In the genomic region with DNA sequence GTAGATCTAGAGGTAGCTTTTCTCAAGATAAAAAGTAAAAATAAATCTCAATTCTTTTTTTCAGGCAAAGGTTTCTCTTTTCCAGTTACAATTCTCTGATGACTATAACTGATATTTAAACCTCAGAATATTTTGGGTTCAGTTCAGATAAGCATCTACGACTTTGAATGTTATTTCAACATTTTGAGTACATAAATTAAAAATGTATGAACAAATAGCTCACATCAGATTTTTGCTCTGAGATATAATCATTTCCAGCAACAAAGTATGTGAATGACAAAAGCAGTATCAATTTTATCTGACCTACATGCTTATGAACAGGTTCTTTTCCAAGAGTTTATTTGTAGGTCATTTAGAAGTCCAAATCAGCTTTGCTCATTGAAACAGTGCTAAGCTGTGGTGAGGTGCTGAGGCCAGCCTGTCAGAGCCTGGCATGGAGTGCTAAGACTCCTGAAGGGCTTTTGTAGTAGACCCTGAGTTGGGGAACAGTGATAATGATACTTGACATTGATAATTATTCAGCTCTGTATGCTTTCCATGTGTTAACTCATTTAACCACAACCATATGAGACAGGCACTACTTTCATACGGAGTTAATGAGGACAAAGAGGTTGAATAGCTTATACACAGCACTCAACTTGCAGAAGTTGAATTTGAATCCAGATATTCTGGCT, we compare ENCODE assay signal across 15 cellular contexts.
DNase-seq lines count a peak whose midpoint lies in the region; TF ChIP-seq lines count a peak whose summit lies in the region.
"Had no signal": no experiment of that assay in that cellular context is flagged by ENCODE, and none has a peak within 500 bp of the region (broad histone marks: within the 10 kb centered on the region; RNA-seq: fewer than 3 reads in every experiment).

No MANE protein-coding gene starts in this region.

- no peak overlapping the region for H3K9ac ChIP-seq in mammary epithelial cell (ENCODE audit: insufficient read depth, low read length)

- peaks cover 3% of the 10 kb centered on the region for H3K27me3 ChIP-seq in mammary epithelial cell (ENCODE audit: insufficient read depth, low read length)
- H3K27me3 ChIP-seq in WERI-Rb-1 (ENCODE audit: insufficient read depth, low read depth, severe bottlenecking) = no peaks in the 10 kb centered on the region
- H3K27me3 ChIP-seq in thyroid gland = no peaks in the 10 kb centered on the region
- H3K27me3 ChIP-seq: Peyer's patch had no signal

- no peak for TF ChIP-seq CTCF in MCF 10A (IDR thresholded peaks at IDR 0.05; ENCODE audit: unreplicated experiment)
- TF ChIP-seq CTCF in mammary epithelial cell (conservative IDR thresholded peaks at IDR 0.05 in 1 of 2, IDR thresholded peaks at IDR 0.05 in 1 of 2; ENCODE audit: extremely low read depth in 1 of 2, insufficient read depth in 1 of 2, low read depth in 1 of 2, low read length in 2 of 2) = no peak
- no peak for TF ChIP-seq CTCF in WERI-Rb-1 (IDR thresholded peaks at IDR 0.05; ENCODE audit: low read depth, low read length)
- no peak for TF ChIP-seq CTCF in nephron (IDR thresholded peaks at IDR 0.05; ENCODE audit: unreplicated experiment in 3 of 3)
- no peak for TF ChIP-seq CTCF in thyroid gland (IDR thresholded peaks at IDR 0.05)

- BruUV-seq in MCF 10A (replicated peaks; lab: Mats Ljungman, UMichigan) (no TSS peak), mammary epithelial cell (replicated peaks; lab: Mats Ljungman, UMichigan) (no TSS peak)

- H3K4me3 ChIP-seq in mammary epithelial cell (replicated peaks in 1 of 3; ENCODE audit: insufficient read depth in 1 of 3, low read depth in 2 of 3, low read length in 3 of 3) (no peak overlapping the region), WERI-Rb-1 (ENCODE audit: low read depth, low read length) (no peak overlapping the region), thyroid gland (replicated peaks in 1 of 3) (no peak overlapping the region)
- H3K4me3 ChIP-seq: Peyer's patch had no signal

- no peaks in the 10 kb centered on the region for H4K20me1 ChIP-seq in mammary epithelial cell (ENCODE audit: insufficient read depth, low read length)

- in situ Hi-C loops in mammary epithelial cell (cut with MboI; ENCODE audit: low sequenced_read_pairs in 2 of 2) = loop anchor here (25.0 kb wide), 4 partner anchors 750 to 1250 kb away; a partner anchor contains a TSS

- H3K79me2 ChIP-seq in mammary epithelial cell (ENCODE audit: insufficient read depth, low read length) = no peaks in the 10 kb centered on the region

- TF ChIP-seq POLR2A in thyroid gland (IDR thresholded peaks at IDR 0.05) = no peak

- intact Hi-C loops in MCF 10A (cut with micrococcal nuclease) (loop anchor here (10.0 kb wide), 1 partner anchor 387 kb away; no protein-coding TSS in a partner anchor), mammary epithelial cell (cut with micrococcal nuclease) (no loop called here), thyroid gland (cut with DNase I) (no loop called here)

- H3K4me3 Mint-ChIP-seq in MCF 10A (ENCODE audit: unreplicated experiment) (no peak overlapping the region), nephron (no peak overlapping the region)
- H3K4me3 Mint-ChIP-seq: CD4-positive, alpha-beta T cell had no signal

- H3K27ac Mint-ChIP-seq in MCF 10A (ENCODE audit: low read depth, unreplicated experiment) (peak overlapping the region; percentile 60), nephron (peak overlapping the region; percentile 94 to 95 (median 95))
- H3K27ac Mint-ChIP-seq: CD4-positive, alpha-beta T cell had no signal

- H3K9me3 ChIP-seq in mammary epithelial cell (replicated peaks; ENCODE audit: insufficient read depth, low read length) (peaks cover 4% of the 10 kb centered on the region), WERI-Rb-1 (ENCODE audit: severe bottlenecking) (peaks cover 3% of the 10 kb centered on the region), thyroid gland (no peaks in the 10 kb centered on the region)

- POLR2A ChIA-PET in MCF 10A (lab: Yijun Ruan, JAX) = interaction anchor here (0.6 to 1.9 kb wide), 8 partner anchors 221 to 1252 kb away, joined by 3 to 5 read pairs (median 4); a partner anchor contains a TSS

- no peaks in the 10 kb centered on the region for H3K36me3 Mint-ChIP-seq in MCF 10A (ENCODE audit: insufficient read depth, unreplicated experiment)
- H3K36me3 Mint-ChIP-seq in nephron (ENCODE audit: low read depth) = peaks cover 12% of the 10 kb centered on the region

- no peaks in the 10 kb centered on the region for H3K4me1 ChIP-seq in mammary epithelial cell (ENCODE audit: insufficient read depth, low read length)
- peaks cover 34 to 37% of the 10 kb centered on the region in 2 donors for H3K4me1 ChIP-seq in thyroid gland
- H3K4me1 ChIP-seq: Peyer's patch had no signal

- dilution Hi-C loops in mammary epithelial cell (cut with HindIII; ENCODE audit: low sequenced_read_pairs) = no loop called here

- H3K27me3 Mint-ChIP-seq in MCF 10A (ENCODE audit: insufficient read depth, unreplicated experiment) = no peaks in the 10 kb centered on the region
- H3K27me3 Mint-ChIP-seq in nephron (ENCODE audit: low read depth) = no peaks in the 10 kb centered on the region
- H3K27me3 Mint-ChIP-seq: CD4-positive, alpha-beta T cell had no signal

- H3K4me2 ChIP-seq in mammary epithelial cell (ENCODE audit: insufficient read depth, low read depth, low read length) = no peak overlapping the region

- CTCF ChIA-PET in MCF 10A (lab: Yijun Ruan, JAX) (interaction anchor here (0.7 to 2.0 kb wide), 3 partner anchors 424 to 1262 kb away, joined by 3 to 6 read pairs (median 4); no protein-coding TSS in a partner anchor), mammary epithelial cell (lab: Charles Lee; ENCODE audit: low non-redundant PET) (interaction anchor here (1.0 kb wide), 1 partner anchor 13 kb away, joined by 6 read pairs; no protein-coding TSS in a partner anchor)

- H3K36me3 ChIP-seq in mammary epithelial cell (ENCODE audit: insufficient read depth, low read length) (no peaks in the 10 kb centered on the region), WERI-Rb-1 (no peaks in the 10 kb centered on the region), thyroid gland (no peaks in the 10 kb centered on the region)
- H3K36me3 ChIP-seq: Peyer's patch had no signal

- no peak for DNase-seq in MCF 10A (ENCODE audit: unreplicated experiment)
- no peak for DNase-seq in mammary epithelial cell
- DNase-seq in WERI-Rb-1 = peak; percentile 12
- DNase-seq in thyroid gland = no peak
- no peak for DNase-seq in SK-N-DZ (ENCODE audit: low spot score)
- DNase-seq in stimulated activated CD4-positive, alpha-beta T cell treated with anti-CD3 and anti-CD28 coated beads, Interleukin-2, amount 100 ng/mL, for 48 hours = no peak
- no peak for DNase-seq in NCI-H1436 treated with DMSO at 0.1 percent for 48 hours (lab: John Stamatoyannopoulos, UW)
- DNase-seq: CD4-positive, alpha-beta T cell; DND-41; KBM-7; NCI-H1048; NCI-H446 treated with DMSO at 0.1 percent for 48 hours; Peyer's patch; SHP77 treated with DMSO at 0.1 percent for 48 hours had no signal

- 48% methylated on average over 2 of the region's 2 CpGs for WGBS in mammary epithelial cell (ENCODE audit: low coverage, missing lambda C conversion rate)
- 63% methylated on average over 2 of the region's 2 CpGs for WGBS in thyroid gland, 2 donors

- H3K4me1 Mint-ChIP-seq in MCF 10A (ENCODE audit: insufficient read depth, unreplicated experiment) = no peaks in the 10 kb centered on the region
- peaks cover 35% of the 10 kb centered on the region for H3K4me1 Mint-ChIP-seq in nephron

- H3K27ac ChIP-seq in mammary epithelial cell (ENCODE audit: insufficient read depth, low read depth, low read length) = no peak overlapping the region
- H3K27ac ChIP-seq in WERI-Rb-1 = no peak overlapping the region
- peak overlapping the region; percentile 87 to 96 (median 87) for H3K27ac ChIP-seq in thyroid gland

- H3K9me3 Mint-ChIP-seq in MCF 10A (ENCODE audit: unreplicated experiment) (peaks cover 7% of the 10 kb centered on the region), nephron (peaks cover 18% of the 10 kb centered on the region)

- H2AFZ ChIP-seq in mammary epithelial cell (ENCODE audit: low read depth, low read length) = no peak overlapping the region

Comparison
In these comparisons a context has a peak if more than half of its experiments do, and no peak if none do; other contexts are left out.
1. H3K27ac ChIP-seq: peak in thyroid gland (3 of 3); none in mammary epithelial cell (single experiment) and WERI-Rb-1 (single experiment).